4 cellular contexts compared by ENCODE assay signal in genomic region chr20:31284964-31285363, GRCh38. TPM values are rescaled to one million over a fixed set of nuclear protein-coding genes. Genes with fewer than 3 reads are reported as not detected.
"Had no signal": no experiment of that assay in that cellular context is flagged by ENCODE, and none has a peak within 500 bp of the region (broad histone marks: within the 10 kb centered on the region; RNA-seq: fewer than 3 reads in every experiment).

No MANE protein-coding gene starts in this region.

RNA-seq across cellular contexts. Expression of gene DEFB116, which starts 23.4 kb away (rescaled TPM):
- total RNA-seq: LHCN-M2, M059J, MCF 10A, NCI-H460 had no signal

RNA-seq across cellular contexts. Expression of gene DEFB115, which starts 27.5 kb away (rescaled TPM):
- total RNA-seq: LHCN-M2, M059J, MCF 10A, NCI-H460 had no signal
